In genomic region chr5:180799902-180800801, GRCh38 we compare ENCODE assay signal across 10 cellular contexts. TPM values are rescaled to one million over a fixed set of nuclear protein-coding genes. Genes with fewer than 3 reads are reported as not detected.
A peak's percentile ranks its signal among the peaks of the same experiment; 100 is the strongest.
DNase-seq lines count a peak whose midpoint lies in the region; ATAC-seq and TF ChIP-seq lines count a peak whose summit lies in the region.
"Had no signal": no experiment of that assay in that cellular context is flagged by ENCODE, and none has a peak within 500 bp of the region (broad histone marks: within the 10 kb centered on the region; RNA-seq: fewer than 3 reads in every experiment).

No MANE protein-coding gene starts in this region.

- H4K20me1 ChIP-seq in OCI-LY1 (ENCODE audit: insufficient read depth, low read length) = no peaks in the 10 kb centered on the region

- H3K4me1 ChIP-seq in CD4-positive, alpha-beta memory T cell (ENCODE audit: insufficient read depth, low read length) = peaks cover 80% of the 10 kb centered on the region
- H3K4me1 ChIP-seq in OCI-LY1 (ENCODE audit: insufficient read depth, low read length, severe bottlenecking) = peaks cover 49% of the 10 kb centered on the region
- peaks cover 13% of the 10 kb centered on the region for H3K4me1 ChIP-seq in colonic mucosa

- H3F3A ChIP-seq in OCI-LY1 (ENCODE audit: insufficient read depth, low read length) = no peaks in the 10 kb centered on the region

- H3K27me3 ChIP-seq in CD4-positive, alpha-beta memory T cell (ENCODE audit: insufficient read depth, low read length) = no peaks in the 10 kb centered on the region
- H3K27me3 ChIP-seq in OCI-LY1 (ENCODE audit: insufficient read depth, low read length) = no peaks in the 10 kb centered on the region
- H3K27me3 ChIP-seq in colonic mucosa = no peaks in the 10 kb centered on the region

- peaks cover 65% of the 10 kb centered on the region for H3K79me2 ChIP-seq in OCI-LY1 (ENCODE audit: insufficient read depth, low read length)

- TF ChIP-seq CTCF in OCI-LY1 (IDR thresholded peaks at IDR 0.05; ENCODE audit: low read length) (peak; percentile 24; the same call in 1 of the 2 replicates), colonic mucosa (IDR thresholded peaks at IDR 0.05) (no peak)

- no peak overlapping the region for H2AFZ ChIP-seq in OCI-LY1 (ENCODE audit: low read length)

- ATAC-seq in naive thymus-derived CD8-positive, alpha-beta T cell = no peak

- POLR2A ChIA-PET in CD4-positive, alpha-beta memory T cell (lab: Charles Lee; ENCODE audit: partially characterized antibody) = interaction anchor here (1.1 to 10.8 kb wide), 5 partner anchors 10 to 32 kb away, joined by 3 to 236 read pairs (median 5); no protein-coding TSS in a partner anchor
- POLR2A ChIA-PET in naive thymus-derived CD8-positive, alpha-beta T cell (lab: Charles Lee) = interaction anchor here (1.0 to 21.8 kb wide), 6 partner anchors 8 to 67 kb away, joined by 3 to 642 read pairs (median 20); no protein-coding TSS in a partner anchor

- peaks cover 35 to 67% of the 10 kb centered on the region in 2 donors for H3K36me3 Mint-ChIP-seq in CD4-positive, alpha-beta memory T cell
- peaks cover 0 to 59% (median 0%) of the 10 kb centered on the region in 3 donors for H3K36me3 Mint-ChIP-seq in naive thymus-derived CD8-positive, alpha-beta T cell

- CTCF ChIA-PET in CD4-positive, alpha-beta memory T cell (lab: Charles Lee; ENCODE audit: partially characterized antibody) = interaction anchor here (1.1 to 15.0 kb wide), 6 partner anchors 10 to 68 kb away, joined by 3 to 109 read pairs (median 5); no protein-coding TSS in a partner anchor

- no peaks in the 10 kb centered on the region for H3K9me2 ChIP-seq in OCI-LY1 (ENCODE audit: low read depth, low read length)

- no peak overlapping the region for H3K9ac ChIP-seq in OCI-LY1 (ENCODE audit: low read length)
- H3K9ac ChIP-seq in colonic mucosa (ENCODE audit: low read depth in 2 of 2, low read length in 2 of 2) = peak overlapping the region in 1 of 2 donors; percentile 17

- H3K4me1 Mint-ChIP-seq in CD4-positive, alpha-beta memory T cell = peaks cover 65 to 93% (median 76%) of the 10 kb centered on the region in 4 donors
- peaks cover 57 to 85% (median 82%) of the 10 kb centered on the region in 4 donors for H3K4me1 Mint-ChIP-seq in naive thymus-derived CD8-positive, alpha-beta T cell

- no peak overlapping the region; the same call in 1 of the 2 replicates for H3K4me2 ChIP-seq in OCI-LY1 (ENCODE audit: low read length)

- DNase-seq in CD4-positive, alpha-beta memory T cell = no peak
- DNase-seq in colonic mucosa (peak; percentile 16), cerebellar cortex (ENCODE audit: low spot score) (no peak), NCI-H748 treated with DMSO at 0.1 percent for 48 hours (lab: John Stamatoyannopoulos, UW) (no peak), SW480 (ENCODE audit: low spot score) (no peak), NCI-H1048 (lab: John Stamatoyannopoulos, UW) (no peak)
- DNase-seq in naive thymus-derived CD8-positive, alpha-beta T cell = no peak
- DNase-seq: caudate nucleus, NCI-H187 treated with DMSO at 0.1 percent for 48 hours had no signal

- intact Hi-C loops in CD4-positive, alpha-beta memory T cell (cut with micrococcal nuclease) = loop anchor here (5.0 to 10.0 kb wide), 2 partner anchors 357 to 385 kb away; no protein-coding TSS in a partner anchor
- intact Hi-C loops in colonic mucosa (cut with DNase I) = no loop called here

- peak overlapping the region; percentile 31 to 97 (median 90) for H3K4me3 Mint-ChIP-seq in CD4-positive, alpha-beta memory T cell
- peak overlapping the region; percentile 46 to 93 (median 90) for H3K4me3 Mint-ChIP-seq in naive thymus-derived CD8-positive, alpha-beta T cell

- no peaks in the 10 kb centered on the region for H3K9me3 Mint-ChIP-seq in CD4-positive, alpha-beta memory T cell
- H3K9me3 Mint-ChIP-seq in naive thymus-derived CD8-positive, alpha-beta T cell = no peaks in the 10 kb centered on the region

- peaks cover 15% of the 10 kb centered on the region for H3K36me3 ChIP-seq in CD4-positive, alpha-beta memory T cell (ENCODE audit: insufficient read depth, low read length)
- peaks cover 33% of the 10 kb centered on the region for H3K36me3 ChIP-seq in OCI-LY1 (ENCODE audit: insufficient read depth, low read length)
- no peaks in the 10 kb centered on the region for H3K36me3 ChIP-seq in colonic mucosa

- peak overlapping the region; percentile 81 to 96 (median 86) for H3K27ac Mint-ChIP-seq in CD4-positive, alpha-beta memory T cell
- H3K27ac Mint-ChIP-seq in naive thymus-derived CD8-positive, alpha-beta T cell = peak overlapping the region; percentile 65 to 93 (median 87)

- H3K27me3 Mint-ChIP-seq in CD4-positive, alpha-beta memory T cell = no peaks in the 10 kb centered on the region
- no peaks in the 10 kb centered on the region for H3K27me3 Mint-ChIP-seq in naive thymus-derived CD8-positive, alpha-beta T cell

- H3K4me3 ChIP-seq in CD4-positive, alpha-beta memory T cell (ENCODE audit: low read length in 2 of 2) = no peak overlapping the region
- peak overlapping the region; percentile 86 for H3K4me3 ChIP-seq in OCI-LY1 (ENCODE audit: low read depth, low read length, poor library complexity, severe bottlenecking)
- H3K4me3 ChIP-seq in colonic mucosa = no peak overlapping the region

- no peaks in the 10 kb centered on the region for H3K9me3 ChIP-seq in CD4-positive, alpha-beta memory T cell (ENCODE audit: control insufficient read depth in 1 of 2, low read length in 2 of 2)
- H3K9me3 ChIP-seq in OCI-LY1 (ENCODE audit: low read length) (no peaks in the 10 kb centered on the region), colonic mucosa (no peaks in the 10 kb centered on the region)

- H3K27ac ChIP-seq in CD4-positive, alpha-beta memory T cell (ENCODE audit: low read depth, low read length) = peak overlapping the region; percentile 87
- H3K27ac ChIP-seq in OCI-LY1 (ENCODE audit: low read depth, low read length, poor library complexity, severe bottlenecking) = no peak overlapping the region
- no peak overlapping the region for H3K27ac ChIP-seq in colonic mucosa

RNA-seq across cellular contexts. Expression of gene MGAT1, which starts 2.5 kb away (rescaled TPM):
- 100 to 1,000 TPM; 187 TPM for total RNA-seq in CD4-positive, alpha-beta memory T cell
- 100 to 1,000 TPM; 135 to 150 TPM for polyA plus RNA-seq in CD4-positive, alpha-beta memory T cell
- 100 to 1,000 TPM; 101 to 115 TPM for total RNA-seq in colonic mucosa
- total RNA-seq in naive thymus-derived CD8-positive, alpha-beta T cell = 100 to 1,000 TPM; 195 to 205 TPM
- 100 to 1,000 TPM; 108 to 149 (median 111) TPM for polyA plus RNA-seq in naive thymus-derived CD8-positive, alpha-beta T cell
